ENCODE assay signal across 17 cellular contexts in genomic region chr15:101534376-101534970, GRCh38.
"Had no signal": no experiment of that assay in that cellular context is flagged by ENCODE, and none has a peak within 500 bp of the region (broad histone marks: within the 10 kb centered on the region; RNA-seq: fewer than 3 reads in every experiment).

No MANE protein-coding gene starts in this region.

- H3K36me3 Mint-ChIP-seq: activated naive CD4-positive, alpha-beta T cell treated with anti-CD3 and anti-CD28 coated beads, Interleukin-2, amount 50 U/mL, for 72 hours had no signal

- H3K4me3 ChIP-seq: adrenal gland, breast epithelium, hepatocyte, SJSA1, tibial nerve had no signal

- H3K4me3 Mint-ChIP-seq: activated CD4-positive, alpha-beta T cell treated with anti-CD3 and anti-CD28 coated beads for 36 hours; activated T-cell treated with anti-CD3 and anti-CD28 coated beads, Interleukin-2, amount 50 U/mL, for 4 hours; dendritic cell treated with granulocyte-macrophage colony-stimulating factor and Interleukin-4, amounts not matched to agents 40 ng/mL and 50 ng/mL, for 4 days; stimulated activated naive CD8-positive, alpha-beta T cell treated with anti-CD3 and anti-CD28 coated beads, Interleukin-15, Interleukin-2, amounts not matched to agents 100 ng/mL and 50 ng/mL, for 24 hours had no signal

- H3K4me1 Mint-ChIP-seq: activated CD4-positive, alpha-beta T cell treated with anti-CD3 and anti-CD28 coated beads for 36 hours had no signal

- H3K27ac Mint-ChIP-seq: activated CD4-positive, alpha-beta T cell treated with anti-CD3 and anti-CD28 coated beads for 36 hours; activated naive CD4-positive, alpha-beta T cell treated with anti-CD3 and anti-CD28 coated beads, Interleukin-2, amount 50 U/mL, for 72 hours; dendritic cell treated with granulocyte-macrophage colony-stimulating factor and Interleukin-4, amounts not matched to agents 40 ng/mL and 50 ng/mL, for 4 days; stimulated activated naive CD8-positive, alpha-beta T cell treated with anti-CD3 and anti-CD28 coated beads, Interleukin-15, Interleukin-2, amounts not matched to agents 100 ng/mL and 50 ng/mL, for 24 hours had no signal

- H3K27me3 ChIP-seq: adrenal gland, breast epithelium, hepatocyte, neutrophil, SJSA1, tibial nerve had no signal

- H2AFZ ChIP-seq: hepatocyte had no signal

- H3K27ac ChIP-seq: adrenal gland, breast epithelium, hepatocyte, neutrophil, SJSA1, tibial nerve had no signal

- ATAC-seq: activated CD4-positive, alpha-beta T cell treated with anti-CD3 and anti-CD28 coated beads for 36 hours; activated naive CD4-positive, alpha-beta T cell treated with anti-CD3 and anti-CD28 coated beads, Interleukin-2, amount 50 U/mL, for 72 hours; activated T-cell treated with anti-CD3 and anti-CD28 coated beads, Interleukin-2, amount 50 U/mL, for 4 hours; left lobe of liver had no signal

- H3K27me3 Mint-ChIP-seq: dendritic cell treated with granulocyte-macrophage colony-stimulating factor and Interleukin-4, amounts not matched to agents 40 ng/mL and 50 ng/mL, for 4 days had no signal

- DNase-seq: activated CD4-positive, alpha-beta T cell treated with anti-CD3 and anti-CD28 coated beads for 36 hours; activated CD4-positive, alpha-beta T cell treated with anti-CD3 and anti-CD28 coated beads, Interleukin-2, amount 50 U/mL, for 48 hours; activated effector memory CD4-positive, alpha-beta T cell treated with Interleukin-2 at 50 U/mL for 16 hours; activated T-cell treated with anti-CD3 and anti-CD28 coated beads, Interleukin-2, amount 50 U/mL, for 4 hours; foreskin fibroblast; SW 1271; T-helper 2 cell had no signal

- H3K4me1 ChIP-seq: adrenal gland, breast epithelium, tibial nerve had no signal

- H3K9me3 ChIP-seq: adrenal gland, breast epithelium, neutrophil, SJSA1 had no signal

- H3K36me3 ChIP-seq: adrenal gland, breast epithelium, neutrophil, SJSA1, tibial nerve had no signal

- H3K9me3 Mint-ChIP-seq: activated naive CD4-positive, alpha-beta T cell treated with anti-CD3 and anti-CD28 coated beads, Interleukin-2, amount 50 U/mL, for 72 hours; dendritic cell treated with granulocyte-macrophage colony-stimulating factor and Interleukin-4, amounts not matched to agents 40 ng/mL and 50 ng/mL, for 4 days had no signal

- H3K4me2 ChIP-seq: hepatocyte had no signal

- H3K79me2 ChIP-seq: hepatocyte had no signal
